In the genomic region with DNA sequence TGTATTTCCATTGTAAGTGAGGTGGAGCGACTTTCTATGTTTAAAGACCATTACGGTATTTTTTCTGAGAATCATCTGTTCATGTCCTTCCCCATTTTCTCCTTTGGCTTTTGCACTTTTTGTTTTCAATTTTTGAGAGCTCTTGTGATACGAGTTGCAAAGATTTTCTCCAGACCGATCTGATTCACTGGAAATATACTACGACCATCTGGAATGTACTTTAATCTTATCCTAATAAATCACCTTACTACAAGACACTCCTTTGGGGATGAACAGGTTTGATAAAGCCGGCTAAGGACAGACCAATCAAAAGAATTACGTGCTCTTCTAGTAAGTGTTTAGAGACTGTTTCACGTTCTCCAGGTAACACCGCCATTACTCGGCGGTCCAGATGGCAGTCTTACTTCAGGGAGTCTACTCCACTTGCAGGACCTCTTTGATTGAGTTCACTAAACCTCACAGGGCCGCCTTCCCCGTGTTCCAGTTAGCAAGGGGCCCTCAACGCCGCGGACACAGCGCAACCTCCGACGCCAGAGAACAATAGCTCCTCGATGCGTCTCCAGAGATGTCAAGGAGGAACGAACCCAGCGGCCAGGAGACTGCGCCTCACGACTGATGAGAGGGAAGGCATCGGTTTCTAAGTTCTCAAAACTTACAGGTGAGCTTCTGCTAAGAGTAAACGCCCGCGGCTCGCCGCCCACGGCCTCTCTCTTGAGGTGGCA, we compare ENCODE assay signal across 8 cellular contexts. TPM values are rescaled to one million over a fixed set of nuclear protein-coding genes. Genes with fewer than 3 reads are reported as not detected.
DNase-seq lines count a peak whose midpoint lies in the region; ATAC-seq, FAIRE-seq and TF ChIP-seq lines count a peak whose summit lies in the region.

No MANE protein-coding gene starts in this region.

- peaks cover 21% of the 10 kb centered on the region for H3K4me1 Mint-ChIP-seq in activated T-helper 17 cell treated with anti-CD3 and anti-CD28 coated beads, Interleukin-2, amount 50 U/mL, for 72 hours

- H3K9me3 Mint-ChIP-seq in activated T-helper 17 cell treated with anti-CD3 and anti-CD28 coated beads, Interleukin-2, amount 50 U/mL, for 72 hours, result no peaks in the 10 kb centered on the region

- intact Hi-C loops in A673 (cut with micrococcal nuclease; ENCODE audit: unreplicated experiment), result loop anchor here (5.0 kb wide), 1 partner anchor 34 kb away; a partner anchor contains a TSS

- CTCF ChIA-PET in A673 (lab: Charles Lee), result no interaction called here

- H3K36me3 Mint-ChIP-seq in activated T-helper 17 cell treated with anti-CD3 and anti-CD28 coated beads, Interleukin-2, amount 50 U/mL, for 72 hours (ENCODE audit: low read depth), result peaks cover 68% of the 10 kb centered on the region

- no peak for FAIRE-seq in small intestine (lab: Jason Lieb, UNC)

- H3K9me3 ChIP-seq in A673 (ENCODE audit: low read depth, low read length, poor library complexity, severe bottlenecking), result no peaks in the 10 kb centered on the region
- no peaks in the 10 kb centered on the region for H3K9me3 ChIP-seq in small intestine (ENCODE audit: control insufficient read depth, low read depth)

- BruUV-seq in A673 (replicated peaks; lab: Mats Ljungman, UMichigan), result TSS peak; percentile 78

- peak overlapping the region; percentile 93 for H3K4me3 ChIP-seq in A673 (ENCODE audit: low read depth, low read length, poor library complexity, severe bottlenecking)
- H3K4me3 ChIP-seq in HL-60 (replicated peaks; ENCODE audit: insufficient read depth, low read length), result peak overlapping the region; percentile 59
- H3K4me3 ChIP-seq in small intestine (ENCODE audit: low read depth in 1 of 2, low read length in 2 of 2), result peak overlapping the region; percentile 57 to 100

- peaks cover 13% of the 10 kb centered on the region for H3K36me3 ChIP-seq in A673 (ENCODE audit: insufficient read depth, low read length, poor library complexity, severe bottlenecking)
- H3K36me3 ChIP-seq in small intestine (ENCODE audit: control insufficient read depth in 2 of 2, insufficient read depth in 2 of 2, low read length in 2 of 2), result no peaks in the 10 kb centered on the region

- H3K27ac ChIP-seq in A673 (ENCODE audit: low read depth, low read length, poor library complexity, severe bottlenecking), result peak overlapping the region; percentile 99
- H3K27ac ChIP-seq in HL-60 (replicated peaks), result peak overlapping the region; percentile 100
- H3K27ac ChIP-seq in small intestine (ENCODE audit: low read depth in 1 of 2, low read length in 1 of 2), result peak overlapping the region; percentile 98 to 100

- POLR2A ChIA-PET in A673 (lab: Charles Lee; ENCODE audit: low non-redundant PET), result no interaction called here

- no peaks in the 10 kb centered on the region for H3K27me3 ChIP-seq in A673 (replicated peaks; ENCODE audit: insufficient read depth, low read depth, low read length, poor library complexity)
- no peaks in the 10 kb centered on the region for H3K27me3 ChIP-seq in HL-60 (ENCODE audit: insufficient read depth, poor library complexity, severe bottlenecking)
- no peaks in the 10 kb centered on the region for H3K27me3 ChIP-seq in small intestine (ENCODE audit: control insufficient read depth in 2 of 2, insufficient read depth in 2 of 2, low read length in 2 of 2)

- H3K4me3 Mint-ChIP-seq in activated T-helper 17 cell treated with anti-CD3 and anti-CD28 coated beads, Interleukin-2, amount 50 U/mL, for 72 hours, result peak overlapping the region; percentile 98

- H3K4me1 ChIP-seq in A673 (ENCODE audit: insufficient read depth, low read length, poor library complexity, severe bottlenecking) (peaks cover 7% of the 10 kb centered on the region), small intestine (ENCODE audit: control insufficient read depth in 2 of 2, insufficient read depth in 1 of 2, low read depth in 1 of 2, low read length in 1 of 2) (peaks cover 0 to 2% of the 10 kb centered on the region in 2 donors)

- DNase-seq in A673 (ENCODE audit: low spot score) (no peak), HL-60 (ENCODE audit: low read depth in 1 of 2, low spot score in 1 of 2) (no peak), iPS DF 19.7 (ENCODE audit: low read depth, low spot score) (peak; percentile 42), small intestine (no peak), GF-D8 (lab: John Stamatoyannopoulos, UW) (no peak)

- 1 to 2% (median 1%) methylated on average over 32 of the region's 32 CpGs for WGBS in small intestine, 3 donors

- H3K27me3 Mint-ChIP-seq in activated T-helper 17 cell treated with anti-CD3 and anti-CD28 coated beads, Interleukin-2, amount 50 U/mL, for 72 hours, result no peaks in the 10 kb centered on the region

- ATAC-seq in GM18909 (IDR thresholded peaks at IDR 0.05; ENCODE audit: poor library complexity, unreplicated experiment) (peak; percentile 29), HG03442 (IDR thresholded peaks at IDR 0.05; ENCODE audit: unreplicated experiment) (no peak)
- ATAC-seq in activated T-helper 17 cell treated with anti-CD3 and anti-CD28 coated beads, Interleukin-2, amount 50 U/mL, for 72 hours (replicated peaks), result peak; percentile 25

- H3K27ac Mint-ChIP-seq in activated T-helper 17 cell treated with anti-CD3 and anti-CD28 coated beads, Interleukin-2, amount 50 U/mL, for 72 hours, result peak overlapping the region; percentile 99

- TF ChIP-seq CTCF in A673 (conservative IDR thresholded peaks at IDR 0.05; ENCODE audit: low read depth, low read length) (no peak), HL-60 (IDR thresholded peaks at IDR 0.05; ENCODE audit: insufficient read depth, low read length) (no peak)

RNA-seq across cellular contexts. Expression of a gene that starts 0.9 kb away (rescaled TPM):
- 109 and 110 TPM in 2 replicates for total RNA-seq in A673 (2021)
- total RNA-seq in activated T-helper 17 cell treated with anti-CD3 and anti-CD28 coated beads, Interleukin-2, amount 50 U/mL, for 72 hours, result 10 to 100 TPM; 79.8 to 88.5 TPM
- 10 to 100 TPM; 57.6 to 87.7 (median 65.7) TPM for polyA plus RNA-seq in small intestine

RNA-seq across cellular contexts. Expression of a gene that starts 33.3 kb away (rescaled TPM):
- total RNA-seq in A673 (2021), result 139 and 159 TPM in 2 replicates
- 100 to 1,000 TPM; 110 to 112 TPM for total RNA-seq in activated T-helper 17 cell treated with anti-CD3 and anti-CD28 coated beads, Interleukin-2, amount 50 U/mL, for 72 hours
- polyA plus RNA-seq in small intestine, result 100 to 1,000 TPM in 2 of 3 donors, 10 to 100 TPM in 1; 81.6 to 250 (median 134) TPM

RNA-seq across cellular contexts. Expression of a gene that starts 35.5 kb away (rescaled TPM):
- total RNA-seq in A673 (2021), result 238 and 250 TPM in 2 replicates
- total RNA-seq in activated T-helper 17 cell treated with anti-CD3 and anti-CD28 coated beads, Interleukin-2, amount 50 U/mL, for 72 hours, result 10 to 100 TPM; 66.2 to 90.3 TPM
- polyA plus RNA-seq in small intestine, result 10 to 100 TPM; 12.2 to 55.0 (median 20.1) TPM
